Comparison of ENCODE assay signal across 33 cellular contexts in the genomic region with DNA sequence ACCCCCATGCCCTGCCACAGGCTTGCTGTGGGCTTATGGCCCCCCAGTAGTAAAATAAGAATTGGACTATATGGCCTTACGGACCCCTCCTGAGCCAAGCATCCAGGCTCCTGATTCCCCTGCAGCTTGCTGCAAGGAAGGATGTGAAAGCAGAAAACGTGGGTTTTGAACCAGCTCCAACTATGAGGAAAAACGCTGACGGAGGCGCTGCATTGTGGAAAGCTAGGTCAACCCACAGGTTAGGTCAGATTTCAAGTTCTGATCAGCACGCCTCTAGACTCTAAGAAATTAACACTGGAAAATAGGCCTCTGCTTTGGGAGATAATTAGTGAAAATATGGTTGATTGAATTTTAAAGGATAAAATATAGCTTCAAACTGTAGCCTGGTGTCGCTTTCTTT.
"Had no signal": no experiment of that assay in that cellular context is flagged by ENCODE, and none has a peak within 500 bp of the region (broad histone marks: within the 10 kb centered on the region; RNA-seq: fewer than 3 reads in every experiment).

No MANE protein-coding gene starts in this region.

- FAIRE-seq: astrocyte, RCC 7860 had no signal

- H3K27me3 ChIP-seq: adrenal gland, body of pancreas, breast epithelium had no signal

- H3K4me3 ChIP-seq: adrenal gland, body of pancreas, breast epithelium, PC-9, SJCRH30, SK-N-MC had no signal

- H2AFZ ChIP-seq: PC-9 had no signal

- DNase-seq: activated CD4-positive, alpha-beta T cell treated with anti-CD3 and anti-CD28 coated beads for 36 hours; activated CD4-positive, alpha-beta T cell treated with anti-CD3 and anti-CD28 coated beads, Interleukin-2, amount 10 ng/mL, durations not matched to agents 7 days and 5 days; activated CD4-positive, alpha-beta T cell treated with anti-CD3 and anti-CD28 coated beads, Interleukin-2, amount 50 U/mL, for 48 hours; activated CD8-positive, alpha-beta T cell treated with anti-CD3 and anti-CD28 coated beads, Interleukin-2, amount 10 ng/mL, durations not matched to agents 7 days and 5 days; activated gamma-delta T cell treated with Interleukin-2 at 50 U/mL for 16 hours; activated naive CD4-positive, alpha-beta T cell treated with anti-CD3 and anti-CD28 coated beads for 36 hours; activated T-cell treated with anti-CD3 and anti-CD28 coated beads, Interleukin-2, amount 50 U/mL, for 24 hours; adrenal gland; body of pancreas; caudate nucleus; cerebellar nuclear complex; Kasumi-1; KG1; MM.1S; MV-4-11; NCI-H1092; NCI-H1436 treated with DMSO at 0.1 percent for 48 hours; NCI-H187 treated with DMSO at 0.1 percent for 48 hours; NCI-H2081; NCI-H2171 treated with DMSO at 0.1 percent for 48 hours; NCI-H345; NCI-H524 treated with DMSO at 0.1 percent for 48 hours; PC-9; Right ventricle myocardium superior; SJCRH30; T1000 had no signal

- ATAC-seq: activated CD4-positive, alpha-beta T cell treated with anti-CD3 and anti-CD28 coated beads for 36 hours; activated CD4-positive, CD25-positive, alpha-beta regulatory T cell treated with anti-CD3 and anti-CD28 coated beads, Interleukin-2, amount 50 U/mL, for 24 hours; activated CD8-positive, alpha-beta T cell treated with anti-CD3 and anti-CD28 coated beads, Interleukin-2, amount 10 ng/mL, durations not matched to agents 7 days and 5 days; activated naive CD4-positive, alpha-beta T cell treated with anti-CD3 and anti-CD28 coated beads, Interleukin-2, amount 50 U/mL, for 72 hours; body of pancreas; WTC11 had no signal

- H3K4me1 ChIP-seq: adrenal gland, body of pancreas, breast epithelium, SJCRH30 had no signal

- H3K27ac ChIP-seq: adrenal gland, body of pancreas, breast epithelium, PC-9, SJCRH30, SK-N-MC had no signal

- H3K4me2 ChIP-seq: PC-9 had no signal

- H3K36me3 ChIP-seq: adrenal gland, breast epithelium, SJCRH30 had no signal

- H3K9me3 ChIP-seq: adrenal gland, body of pancreas, breast epithelium, SJCRH30 had no signal
